In genomic region chr7:157928171-157928794, GRCh38 we compare ENCODE assay signal across 20 cellular contexts.
DNase-seq lines count a peak whose midpoint lies in the region; ATAC-seq and TF ChIP-seq lines count a peak whose summit lies in the region.
"Had no signal": no experiment of that assay in that cellular context is flagged by ENCODE, and none has a peak within 500 bp of the region (broad histone marks: within the 10 kb centered on the region; RNA-seq: fewer than 3 reads in every experiment).

No MANE protein-coding gene starts in this region.

- no peak overlapping the region for H3K27ac ChIP-seq in coronary artery
- H3K27ac ChIP-seq: SJCRH30 had no signal

- no peaks in the 10 kb centered on the region for H3K27me3 Mint-ChIP-seq in activated naive CD8-positive, alpha-beta T cell
- H3K27me3 Mint-ChIP-seq in activated naive CD8-positive, alpha-beta T cell treated with anti-CD3 and anti-CD28 coated beads for 36 hours, result peaks cover 7% of the 10 kb centered on the region
- H3K27me3 Mint-ChIP-seq: CD4-positive, CD25-positive, alpha-beta regulatory T cell had no signal

- H3K27ac Mint-ChIP-seq in activated naive CD8-positive, alpha-beta T cell, result peak overlapping the region; percentile 64
- H3K27ac Mint-ChIP-seq in activated naive CD8-positive, alpha-beta T cell treated with anti-CD3 and anti-CD28 coated beads for 36 hours, result no peak overlapping the region
- H3K27ac Mint-ChIP-seq: GM23338 had no signal

- DNase-seq in activated naive CD8-positive, alpha-beta T cell treated with anti-CD3 and anti-CD28 coated beads for 36 hours, result no peak
- DNase-seq in coronary artery (ENCODE audit: low spot score) (peak; percentile 45), mesenteric fat pad (ENCODE audit: low spot score) (peak; percentile 81), putamen (ENCODE audit: low spot score) (no peak), anterior cingulate cortex (lab: John Stamatoyannopoulos, UW) (no peak)
- DNase-seq: Caco-2; CD4-positive, CD25-positive, alpha-beta regulatory T cell; DMS 273 treated with DMSO at 0.1 percent for 48 hours; MG63; NCI-H1417; NCI-H1694 treated with DMSO at 0.1 percent for 48 hours; NCI-H2081 treated with DMSO at 0.1 percent for 48 hours; NCI-H2171 treated with DMSO at 0.1 percent for 48 hours; NCI-H524 treated with DMSO at 0.1 percent for 48 hours; OCI-M1; SJCRH30 had no signal

- peaks cover 44% of the 10 kb centered on the region for H3K4me1 Mint-ChIP-seq in activated naive CD8-positive, alpha-beta T cell (ENCODE audit: low read depth)
- H3K4me1 Mint-ChIP-seq in activated naive CD8-positive, alpha-beta T cell treated with anti-CD3 and anti-CD28 coated beads for 36 hours, result peaks cover 26% of the 10 kb centered on the region
- H3K4me1 Mint-ChIP-seq: GM23338 had no signal

- H3K4me3 Mint-ChIP-seq in activated naive CD8-positive, alpha-beta T cell, result no peak overlapping the region
- no peak overlapping the region for H3K4me3 Mint-ChIP-seq in activated naive CD8-positive, alpha-beta T cell treated with anti-CD3 and anti-CD28 coated beads for 36 hours
- H3K4me3 Mint-ChIP-seq: CD4-positive, CD25-positive, alpha-beta regulatory T cell; GM23338 had no signal

- no peak for ATAC-seq in GM18511 (IDR thresholded peaks at IDR 0.05; ENCODE audit: unreplicated experiment)
- ATAC-seq: GM23338 had no signal

- TF ChIP-seq CTCF in coronary artery (IDR thresholded peaks at IDR 0.05), result no peak

- no peak overlapping the region for H3K4me3 ChIP-seq in coronary artery
- H3K4me3 ChIP-seq: GM23338, HAP-1, MG63, SJCRH30 had no signal

- peaks cover 7% of the 10 kb centered on the region for H3K36me3 Mint-ChIP-seq in activated naive CD8-positive, alpha-beta T cell
- peaks cover 8% of the 10 kb centered on the region for H3K36me3 Mint-ChIP-seq in activated naive CD8-positive, alpha-beta T cell treated with anti-CD3 and anti-CD28 coated beads for 36 hours
- H3K36me3 Mint-ChIP-seq: CD4-positive, CD25-positive, alpha-beta regulatory T cell had no signal

- H3K9me3 Mint-ChIP-seq in activated naive CD8-positive, alpha-beta T cell (ENCODE audit: low read depth), result peaks cover 9% of the 10 kb centered on the region
- H3K9me3 Mint-ChIP-seq in activated naive CD8-positive, alpha-beta T cell treated with anti-CD3 and anti-CD28 coated beads for 36 hours, result peaks cover 12% of the 10 kb centered on the region

Comparison
In these comparisons a context has a peak if more than half of its experiments do, and no peak if none do; other contexts are left out.
1. DNase-seq: peak in coronary artery (single experiment) and mesenteric fat pad (single experiment); none in activated naive CD8-positive, alpha-beta T cell treated with anti-CD3 and anti-CD28 coated beads for 36 hours (single experiment), putamen (single experiment) and anterior cingulate cortex (0 of 58).